In genomic region chr17:49435630-49436029, GRCh38 we compare ENCODE assay signal across 14 cellular contexts.
"Had no signal": no experiment of that assay in that cellular context is flagged by ENCODE, and none has a peak within 500 bp of the region (broad histone marks: within the 10 kb centered on the region; RNA-seq: fewer than 3 reads in every experiment).

No MANE protein-coding gene starts in this region.

- ATAC-seq: stimulated activated memory B cell treated with anti-CD40 and anti-IgM and Interleukin-4, amounts not matched to agents 10 μg/mL and 1 μg/mL and 100 μg/mL, for 72 hours had no signal

- H3K36me3 Mint-ChIP-seq: activated naive CD8-positive, alpha-beta T cell treated with anti-CD3 and anti-CD28 coated beads, Interleukin-2, amount 10 ng/mL, durations not matched to agents 7 days and 5 days; stimulated activated memory B cell treated with anti-CD40 and anti-IgM and Interleukin-4, amounts not matched to agents 10 μg/mL and 1 μg/mL and 100 μg/mL, for 72 hours had no signal

- H3K36me3 ChIP-seq: heart right ventricle, lower lobe of right lung, sigmoid colon, stomach, suprapubic skin, tibial nerve had no signal

- H3K4me1 ChIP-seq: lower lobe of right lung had no signal

- H3K4me3 Mint-ChIP-seq: activated naive CD4-positive, alpha-beta T cell treated with anti-CD3 and anti-CD28 coated beads for 36 hours; activated naive CD8-positive, alpha-beta T cell treated with anti-CD3 and anti-CD28 coated beads, Interleukin-2, amount 10 ng/mL, durations not matched to agents 7 days and 5 days; activated T-cell treated with anti-CD3 and anti-CD28 coated beads, Interleukin-2, amount 50 U/mL, for 72 hours; stimulated activated memory B cell treated with anti-CD40 and anti-IgM and Interleukin-4, amounts not matched to agents 10 μg/mL and 1 μg/mL and 100 μg/mL, for 72 hours had no signal

- H3K9me3 ChIP-seq: heart right ventricle, lower lobe of right lung, mucosa of descending colon, sigmoid colon, stomach, suprapubic skin, tibial nerve had no signal

- DNase-seq: activated effector memory CD4-positive, alpha-beta T cell treated with Interleukin-2 at 50 U/mL for 16 hours; activated naive CD8-positive, alpha-beta T cell treated with anti-CD3 and anti-CD28 coated beads, Interleukin-2, amount 10 ng/mL, durations not matched to agents 7 days and 5 days; effector CD4-positive, alpha-beta T cell; lower lobe of right lung; sigmoid colon had no signal

- H3K4me3 ChIP-seq: heart right ventricle, lower lobe of right lung, mucosa of descending colon, sigmoid colon, smooth muscle cell, stomach, suprapubic skin, tibial nerve had no signal

- H3K9me3 Mint-ChIP-seq: activated naive CD4-positive, alpha-beta T cell treated with anti-CD3 and anti-CD28 coated beads for 36 hours; activated naive CD8-positive, alpha-beta T cell treated with anti-CD3 and anti-CD28 coated beads, Interleukin-2, amount 10 ng/mL, durations not matched to agents 7 days and 5 days; activated T-cell treated with anti-CD3 and anti-CD28 coated beads, Interleukin-2, amount 50 U/mL, for 72 hours; stimulated activated memory B cell treated with anti-CD40 and anti-IgM and Interleukin-4, amounts not matched to agents 10 μg/mL and 1 μg/mL and 100 μg/mL, for 72 hours had no signal

- H3K4me2 ChIP-seq: smooth muscle cell had no signal

- H3K27ac Mint-ChIP-seq: activated naive CD4-positive, alpha-beta T cell treated with anti-CD3 and anti-CD28 coated beads for 36 hours; activated naive CD8-positive, alpha-beta T cell treated with anti-CD3 and anti-CD28 coated beads, Interleukin-2, amount 10 ng/mL, durations not matched to agents 7 days and 5 days; activated T-cell treated with anti-CD3 and anti-CD28 coated beads, Interleukin-2, amount 50 U/mL, for 72 hours; stimulated activated memory B cell treated with anti-CD40 and anti-IgM and Interleukin-4, amounts not matched to agents 10 μg/mL and 1 μg/mL and 100 μg/mL, for 72 hours had no signal

- H3K27me3 ChIP-seq: tibial nerve had no signal

- H3K27ac ChIP-seq: heart right ventricle, lower lobe of right lung, sigmoid colon, stomach, suprapubic skin had no signal
